In the genomic region with DNA sequence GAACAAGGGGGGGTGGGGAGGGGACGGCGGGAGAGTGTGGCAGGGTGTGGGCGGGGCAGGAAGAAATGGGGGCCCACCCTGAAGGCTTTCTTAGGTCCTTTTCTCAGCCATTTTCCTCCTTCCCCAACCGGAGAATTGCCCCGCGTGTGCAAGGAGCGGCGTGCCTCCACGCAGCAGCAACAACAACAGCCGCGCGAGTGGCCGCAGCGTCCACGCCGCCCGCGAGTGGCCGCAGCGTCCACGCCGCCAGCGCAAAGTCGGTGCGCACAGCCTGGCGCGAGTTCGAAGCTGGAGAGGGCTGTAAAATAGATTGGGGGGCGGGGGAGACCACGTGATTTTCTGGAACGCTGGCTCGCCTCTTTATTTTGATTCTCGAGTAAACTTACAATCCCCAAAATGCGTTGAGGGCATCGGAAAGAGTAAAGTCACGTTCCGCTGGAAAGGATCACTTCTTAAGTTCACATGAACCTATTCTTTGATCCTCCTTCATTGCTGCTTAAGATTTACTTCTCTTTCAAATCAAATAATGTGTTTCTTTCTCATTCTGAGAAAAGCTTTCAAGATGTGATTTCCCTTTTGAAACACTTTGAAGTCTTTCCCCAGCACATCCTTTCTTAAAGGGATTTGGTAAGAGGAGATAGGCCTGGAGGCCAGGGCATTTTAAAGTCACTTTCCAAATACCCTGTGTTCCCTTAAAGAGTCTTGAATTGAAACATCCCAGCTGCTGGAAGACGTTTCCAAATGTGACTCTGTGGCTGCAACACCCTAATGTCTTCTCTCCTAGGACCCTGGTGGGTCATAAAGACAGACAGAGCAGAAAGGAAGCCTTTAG, we compare ENCODE assay signal across 8 cellular contexts.
DNase-seq lines count a peak whose midpoint lies in the region; ATAC-seq and TF ChIP-seq lines count a peak whose summit lies in the region.

No MANE protein-coding gene starts in this region.

- CTCF ChIA-PET in AG04450 (lab: Charles Lee): interaction anchor here (0.6 to 1.9 kb wide), 3 partner anchors 227 to 285 kb away, joined by 3 to 6 read pairs (median 5); no protein-coding TSS in a partner anchor

- no peak for DNase-seq in AG04450 (ENCODE audit: low read depth, low spot score)
- DNase-seq in activated naive CD8-positive, alpha-beta T cell treated with anti-CD3 and anti-CD28 coated beads, Interleukin-2, amount 10 ng/mL, durations not matched to agents 7 days and 5 days: peak; percentile 69
- peak; percentile 72 for DNase-seq in left kidney (ENCODE audit: low read depth, low spot score)
- DNase-seq in stimulated activated CD4-positive, alpha-beta T cell treated with anti-CD3 and anti-CD28 coated beads, Interleukin-4, amount 100 ng/mL, for 48 hours (ENCODE audit: low read depth in 2 of 2): peak; percentile 32 to 33
- no peak for DNase-seq in NOMO-1 treated with dmso at 0.1 percent for 144 hours (lab: John Stamatoyannopoulos, UW; ENCODE audit: unreplicated experiment)
- no peak for DNase-seq in NCI-H1436 treated with DMSO at 0.1 percent for 48 hours (lab: John Stamatoyannopoulos, UW)
- no peak for DNase-seq in glutamatergic neuron

- H3K36me3 Mint-ChIP-seq in activated naive CD8-positive, alpha-beta T cell treated with anti-CD3 and anti-CD28 coated beads, Interleukin-2, amount 10 ng/mL, durations not matched to agents 7 days and 5 days: peaks cover 3% of the 10 kb centered on the region
- H3K36me3 Mint-ChIP-seq in glutamatergic neuron (ENCODE audit: unreplicated experiment): no peaks in the 10 kb centered on the region

- TF ChIP-seq CTCF in AG04450 (IDR thresholded peaks at IDR 0.05; ENCODE audit: low read depth, low read length) (no peak), glutamatergic neuron (IDR thresholded peaks at IDR 0.05; ENCODE audit: partially characterized antibody, unreplicated experiment) (no peak)

- H3K9me3 ChIP-seq in AG04450 (ENCODE audit: control insufficient read depth, insufficient read depth, low read length) (no peaks in the 10 kb centered on the region; the same call in 1 of the 2 replicates), HUES6 (ENCODE audit: control insufficient read depth, insufficient read depth, low read depth, low read length) (no peaks in the 10 kb centered on the region)

- POLR2A ChIA-PET in AG04450 (lab: Yijun Ruan, JAX): interaction anchor here (0.6 kb wide), 1 partner anchor 247 kb away, joined by 3 read pairs; no protein-coding TSS in a partner anchor
- POLR2A ChIA-PET in activated naive CD8-positive, alpha-beta T cell treated with anti-CD3 and anti-CD28 coated beads, Interleukin-2, amount 10 ng/mL, durations not matched to agents 7 days and 5 days (lab: Charles Lee): interaction anchor here (0.6 to 3.1 kb wide), 20 partner anchors 9 to 276 kb away, joined by 3 to 20 read pairs (median 6); partner anchors contain the start of gene ZNF217

- H3K4me1 ChIP-seq in HUES6 (ENCODE audit: control insufficient read depth, insufficient read depth, low read length): peaks cover 35% of the 10 kb centered on the region

- ATAC-seq in activated naive CD8-positive, alpha-beta T cell treated with anti-CD3 and anti-CD28 coated beads, Interleukin-2, amount 10 ng/mL, durations not matched to agents 7 days and 5 days (ENCODE audit: low read depth): peak; percentile 51

- H3K27me3 ChIP-seq in AG04450 (ENCODE audit: control insufficient read depth, insufficient read depth, low read length): no peaks in the 10 kb centered on the region
- no peaks in the 10 kb centered on the region for H3K27me3 ChIP-seq in HUES6 (ENCODE audit: control insufficient read depth, insufficient read depth, low read length)

- H3K27ac Mint-ChIP-seq in activated naive CD8-positive, alpha-beta T cell treated with anti-CD3 and anti-CD28 coated beads, Interleukin-2, amount 10 ng/mL, durations not matched to agents 7 days and 5 days: peak overlapping the region; percentile 96
- no peak overlapping the region for H3K27ac Mint-ChIP-seq in glutamatergic neuron (ENCODE audit: unreplicated experiment)

- peaks cover 57% of the 10 kb centered on the region for H3K4me1 Mint-ChIP-seq in activated naive CD8-positive, alpha-beta T cell treated with anti-CD3 and anti-CD28 coated beads, Interleukin-2, amount 10 ng/mL, durations not matched to agents 7 days and 5 days
- no peaks in the 10 kb centered on the region for H3K4me1 Mint-ChIP-seq in glutamatergic neuron (ENCODE audit: low read depth, unreplicated experiment)

- H3K4me3 ChIP-seq in AG04450 (ENCODE audit: low read depth, low read length) (peak overlapping the region; percentile 43), HUES6 (ENCODE audit: low read depth, low read length) (peak overlapping the region; percentile 54)

- H3K4me3 Mint-ChIP-seq in activated naive CD8-positive, alpha-beta T cell treated with anti-CD3 and anti-CD28 coated beads, Interleukin-2, amount 10 ng/mL, durations not matched to agents 7 days and 5 days: peak overlapping the region; percentile 88
- H3K4me3 Mint-ChIP-seq in glutamatergic neuron (ENCODE audit: unreplicated experiment): no peak overlapping the region

- H3K9me3 Mint-ChIP-seq in activated naive CD8-positive, alpha-beta T cell treated with anti-CD3 and anti-CD28 coated beads, Interleukin-2, amount 10 ng/mL, durations not matched to agents 7 days and 5 days: no peaks in the 10 kb centered on the region
- no peaks in the 10 kb centered on the region for H3K9me3 Mint-ChIP-seq in glutamatergic neuron (ENCODE audit: unreplicated experiment)

- no peak overlapping the region for H3K9ac ChIP-seq in HUES6 (ENCODE audit: low read length)

- H3K36me3 ChIP-seq in HUES6 (ENCODE audit: control insufficient read depth, insufficient read depth, low read length): no peaks in the 10 kb centered on the region

- H3K27ac ChIP-seq in AG04450 (ENCODE audit: low read depth, low read length) (no peak overlapping the region), HUES6 (ENCODE audit: low read depth, low read length) (0 out of 2 replicates have a peak overlapping the region, but pooled peaks have one; percentile 57)

- H3K27me3 Mint-ChIP-seq in activated naive CD8-positive, alpha-beta T cell treated with anti-CD3 and anti-CD28 coated beads, Interleukin-2, amount 10 ng/mL, durations not matched to agents 7 days and 5 days: no peaks in the 10 kb centered on the region
- no peaks in the 10 kb centered on the region for H3K27me3 Mint-ChIP-seq in glutamatergic neuron (ENCODE audit: unreplicated experiment)

Comparison
In these comparisons a context has a peak if more than half of its experiments do, and no peak if none do; other contexts are left out.
1. DNase-seq: peak in activated naive CD8-positive, alpha-beta T cell treated with anti-CD3 and anti-CD28 coated beads, Interleukin-2, amount 10 ng/mL, durations not matched to agents 7 days and 5 days (single experiment), left kidney (single experiment) and stimulated activated CD4-positive, alpha-beta T cell treated with anti-CD3 and anti-CD28 coated beads, Interleukin-4, amount 100 ng/mL, for 48 hours (2 of 2); none in AG04450 (single experiment), NOMO-1 treated with dmso at 0.1 percent for 144 hours (single experiment), NCI-H1436 treated with DMSO at 0.1 percent for 48 hours (single experiment) and glutamatergic neuron (single experiment).